In genomic region chr1:198271467-198271866, GRCh38 we compare ENCODE assay signal across 17 cellular contexts.
A peak's percentile ranks its signal among the peaks of the same experiment; 100 is the strongest.
DNase-seq lines count a peak whose midpoint lies in the region; ATAC-seq and TF ChIP-seq lines count a peak whose summit lies in the region.
"Had no signal": no experiment of that assay in that cellular context is flagged by ENCODE, and none has a peak within 500 bp of the region (broad histone marks: within the 10 kb centered on the region; RNA-seq: fewer than 3 reads in every experiment).

No MANE protein-coding gene starts in this region.

- H3K4me1 ChIP-seq in cardiac muscle cell (ENCODE audit: low read depth), result peaks cover 32% of the 10 kb centered on the region
- peaks cover 3% of the 10 kb centered on the region for H3K4me1 ChIP-seq in right cardiac atrium (ENCODE audit: control insufficient read depth, insufficient read depth, low read length)
- peaks cover 39 to 55% of the 10 kb centered on the region in 2 experiments; a peak in 3 of 4 replicates for H3K4me1 ChIP-seq in SK-N-SH (ENCODE audit: control insufficient read depth in 1 of 2, insufficient read depth in 2 of 2, low read depth in 1 of 2, low read length in 1 of 2)

- no peaks in the 10 kb centered on the region for H3K9me3 Mint-ChIP-seq in mesothelial cell of epicardium
- H3K9me3 Mint-ChIP-seq: CD4-positive, alpha-beta T cell; GM23338 had no signal

- H3K9ac ChIP-seq in SK-N-SH, result no peak overlapping the region

- ATAC-seq in right cardiac atrium, result no peak
- no peak for ATAC-seq in HG02938 (IDR thresholded peaks at IDR 0.05; ENCODE audit: unreplicated experiment)
- ATAC-seq: GM12878, GM23338 had no signal

- H3K4me3 ChIP-seq in cardiac muscle cell (no peak overlapping the region), right cardiac atrium (ENCODE audit: low read length) (no peak overlapping the region), SK-N-SH (ENCODE audit: low read depth in 2 of 2, low read length in 1 of 2) (no peak overlapping the region)
- H3K4me3 ChIP-seq: GM12878, GM23338 had no signal

- intact Hi-C loops in right cardiac atrium (cut with DNase I), result no loop called here

- no peaks in the 10 kb centered on the region for H4K20me1 ChIP-seq in SK-N-SH (ENCODE audit: insufficient read depth)

- no peak overlapping the region for H3K4me3 Mint-ChIP-seq in mesothelial cell of epicardium
- H3K4me3 Mint-ChIP-seq: B cell; CD4-positive, alpha-beta T cell; GM23338 had no signal

- TF ChIP-seq CTCF in cardiac muscle cell (IDR thresholded peaks at IDR 0.05; ENCODE audit: low read depth, low read length) (no peak), SK-N-SH (IDR thresholded peaks at IDR 0.05) (no peak), mesothelial cell of epicardium (IDR thresholded peaks at IDR 0.05; ENCODE audit: unreplicated experiment) (no peak)

- H3K9me3 ChIP-seq in cardiac muscle cell (ENCODE audit: low read depth), result no peaks in the 10 kb centered on the region
- H3K9me3 ChIP-seq in right cardiac atrium (ENCODE audit: control insufficient read depth, low read length), result no peaks in the 10 kb centered on the region
- no peaks in the 10 kb centered on the region for H3K9me3 ChIP-seq in SK-N-SH

- H3F3A ChIP-seq in SK-N-SH (replicated peaks; ENCODE audit: insufficient read depth), result peaks cover 82% of the 10 kb centered on the region

- peaks cover 4% of the 10 kb centered on the region for H3K36me3 Mint-ChIP-seq in mesothelial cell of epicardium

- peaks cover 28% of the 10 kb centered on the region for H3K4me1 Mint-ChIP-seq in mesothelial cell of epicardium
- H3K4me1 Mint-ChIP-seq: B cell had no signal

- H3K27ac ChIP-seq in cardiac muscle cell, result peak overlapping the region; percentile 82
- no peak overlapping the region for H3K27ac ChIP-seq in right cardiac atrium (ENCODE audit: low read length)
- H3K27ac ChIP-seq in SK-N-SH (ENCODE audit: low read depth in 2 of 2, low read length in 1 of 2), result peak overlapping the region; percentile 85 to 93; a peak in 3 of 4 replicates
- H3K27ac ChIP-seq: HL-60 had no signal

- no peaks in the 10 kb centered on the region for H3K9me2 ChIP-seq in SK-N-SH

- DNase-seq in cardiac muscle cell (ENCODE audit: low read depth in 1 of 2, low spot score in 1 of 2), result no peak
- no peak for DNase-seq in right cardiac atrium
- no peak for DNase-seq in SK-N-SH
- no peak for DNase-seq in mesothelial cell of epicardium (ENCODE audit: low spot score in 2 of 2, unreplicated experiment in 2 of 2)
- no peak for DNase-seq in activated effector memory CD4-positive, alpha-beta T cell treated with Interleukin-2 at 50 U/mL for 16 hours
- DNase-seq in erythroblast (lab: John Stamatoyannopoulos, UW), result no peak
- DNase-seq: 8988T; C1 segment of cervical spinal cord; Calu3; CD4-positive, alpha-beta T cell; DMS 273 treated with DMSO at 0.1 percent for 48 hours; H7 had no signal

- no peak for TF ChIP-seq POLR2A in erythroblast (IDR thresholded peaks at IDR 0.05; ENCODE audit: low read length)

- TF ChIP-seq RAD21 in SK-N-SH (IDR thresholded peaks at IDR 0.05; ENCODE audit: low read length), result no peak

- H3K27me3 Mint-ChIP-seq in mesothelial cell of epicardium (ENCODE audit: low read depth), result no peaks in the 10 kb centered on the region
- H3K27me3 Mint-ChIP-seq: B cell; CD4-positive, alpha-beta T cell had no signal

- no peaks in the 10 kb centered on the region for H3K36me3 ChIP-seq in cardiac muscle cell
- H3K36me3 ChIP-seq in SK-N-SH (replicated peaks in 1 of 2; ENCODE audit: control insufficient read depth in 1 of 2, insufficient read depth in 2 of 2, low read length in 1 of 2), result peaks cover 31 to 33% of the 10 kb centered on the region in 2 experiments

- H3K27ac Mint-ChIP-seq in mesothelial cell of epicardium, result peak overlapping the region; percentile 62
- H3K27ac Mint-ChIP-seq: B cell; CD4-positive, alpha-beta T cell had no signal

- no peak overlapping the region for H3K4me2 ChIP-seq in SK-N-SH
- H3K4me2 ChIP-seq: GM23338 had no signal

- peaks cover 91% of the 10 kb centered on the region for H3K79me2 ChIP-seq in SK-N-SH (ENCODE audit: insufficient read depth)

- H2AFZ ChIP-seq in SK-N-SH (ENCODE audit: low read depth), result no peak overlapping the region
- H2AFZ ChIP-seq: GM23338 had no signal

- H3K27me3 ChIP-seq in cardiac muscle cell, result no peaks in the 10 kb centered on the region
- no peaks in the 10 kb centered on the region for H3K27me3 ChIP-seq in right cardiac atrium (ENCODE audit: control insufficient read depth, insufficient read depth)
- no peaks in the 10 kb centered on the region for H3K27me3 ChIP-seq in SK-N-SH (ENCODE audit: insufficient read depth)

- CTCF ChIA-PET in SK-N-SH (lab: Yijun Ruan, JAX), result no interaction called here

- no peak for TF ChIP-seq EP300 in SK-N-SH (IDR thresholded peaks at IDR 0.05; ENCODE audit: borderline replicate concordance in 1 of 2, low read depth in 1 of 2, low read length in 1 of 2)

- POLR2A ChIA-PET in SK-N-SH (lab: Yijun Ruan, JAX), result no interaction called here

TF ChIP-seq in SK-N-SH, 30 proteins besides CTCF, POLR2A, EP300 and RAD21:
- no peak for TF ChIP-seq TCF12 (IDR thresholded peaks at IDR 0.05)
- TF ChIP-seq TEAD4 (IDR thresholded peaks at IDR 0.05; ENCODE audit: borderline replicate concordance, insufficient read depth), result no peak
TF ChIP-seq in SK-N-SH: peak in this region for 0.
